In genomic region chr2:199456383-199457146, GRCh38 we compare ENCODE assay signal across 8 cellular contexts. TPM values are rescaled to one million over a fixed set of nuclear protein-coding genes. Genes with fewer than 3 reads are reported as not detected.
DNase-seq lines count a peak whose midpoint lies in the region; ATAC-seq and TF ChIP-seq lines count a peak whose summit lies in the region.

No MANE protein-coding gene starts in this region.

- no peaks in the 10 kb centered on the region for H3K9me3 ChIP-seq in CD8-positive, alpha-beta T cell (ENCODE audit: low read length)
- no peaks in the 10 kb centered on the region for H3K9me3 ChIP-seq in colonic mucosa

- H3K27ac Mint-ChIP-seq in CD8-positive, alpha-beta T cell, result no peak overlapping the region
- H3K27ac Mint-ChIP-seq in nephron, result no peak overlapping the region

- H3K27me3 ChIP-seq in CD8-positive, alpha-beta T cell (ENCODE audit: insufficient read depth, low read length), result peaks cover 41% of the 10 kb centered on the region
- H3K27me3 ChIP-seq in colonic mucosa, result no peaks in the 10 kb centered on the region

- H3K4me3 ChIP-seq in CD8-positive, alpha-beta T cell (ENCODE audit: low read depth, low read length), result no peak overlapping the region
- H3K4me3 ChIP-seq in colonic mucosa, result peak overlapping the region; percentile 79

- POLR2A ChIA-PET in CD8-positive, alpha-beta T cell (lab: Charles Lee), result no interaction called here

- no peak for DNase-seq in CD8-positive, alpha-beta T cell
- peak; percentile 11 for DNase-seq in M059J (ENCODE audit: low read depth)
- DNase-seq in colonic mucosa, result no peak
- DNase-seq in stimulated activated CD4-positive, alpha-beta T cell treated with anti-CD3 and anti-CD28 coated beads, Interleukin-15, amount 100 ng/mL, for 24 hours, result no peak
- DNase-seq in anterior cingulate cortex (lab: John Stamatoyannopoulos, UW), result no peak

- CTCF ChIA-PET in CD8-positive, alpha-beta T cell (lab: Charles Lee), result no interaction called here

- intact Hi-C loops in CD8-positive, alpha-beta T cell (cut with DNase I, micrococcal nuclease), result no loop called here
- intact Hi-C loops in colonic mucosa (cut with DNase I), result loop anchor here (5.0 kb wide), 1 partner anchor 684 kb away; no protein-coding TSS in a partner anchor

- peaks cover 4% of the 10 kb centered on the region for H3K9me3 Mint-ChIP-seq in CD8-positive, alpha-beta T cell
- no peaks in the 10 kb centered on the region for H3K9me3 Mint-ChIP-seq in nephron

- peaks cover 30% of the 10 kb centered on the region for H3K4me1 Mint-ChIP-seq in CD8-positive, alpha-beta T cell (ENCODE audit: low read depth)
- H3K4me1 Mint-ChIP-seq in nephron, result peaks cover 30% of the 10 kb centered on the region

- H3K4me1 ChIP-seq in CD8-positive, alpha-beta T cell (ENCODE audit: insufficient read depth, low read length), result peaks cover 27% of the 10 kb centered on the region
- H3K4me1 ChIP-seq in colonic mucosa, result no peaks in the 10 kb centered on the region

- H3K9ac ChIP-seq in colonic mucosa (ENCODE audit: low read depth in 2 of 2, low read length in 2 of 2), result peak overlapping the region; percentile 70 to 90

- H3K36me3 ChIP-seq in CD8-positive, alpha-beta T cell (ENCODE audit: insufficient read depth, low read length), result no peaks in the 10 kb centered on the region
- H3K36me3 ChIP-seq in colonic mucosa, result no peaks in the 10 kb centered on the region

- peak overlapping the region; percentile 63 for H3K4me3 Mint-ChIP-seq in CD8-positive, alpha-beta T cell
- H3K4me3 Mint-ChIP-seq in nephron, result peak overlapping the region; percentile 84 to 93 (median 90)

- no peak for TF ChIP-seq CTCF in CD8-positive, alpha-beta T cell (IDR thresholded peaks at IDR 0.05)
- TF ChIP-seq CTCF in colonic mucosa (IDR thresholded peaks at IDR 0.05) (no peak), nephron (IDR thresholded peaks at IDR 0.05; ENCODE audit: unreplicated experiment in 3 of 3) (no peak)

- no peak for ATAC-seq in CD8-positive, alpha-beta T cell
- ATAC-seq in GM18498 (IDR thresholded peaks at IDR 0.05; ENCODE audit: unreplicated experiment) (no peak), GM21381 (IDR thresholded peaks at IDR 0.05; ENCODE audit: unreplicated experiment) (no peak)

- peaks cover 57% of the 10 kb centered on the region for H3K27me3 Mint-ChIP-seq in CD8-positive, alpha-beta T cell (ENCODE audit: low read depth)
- H3K27me3 Mint-ChIP-seq in nephron (ENCODE audit: low read depth), result peaks cover 88% of the 10 kb centered on the region

- H3K36me3 Mint-ChIP-seq in CD8-positive, alpha-beta T cell, result peaks cover 3% of the 10 kb centered on the region
- H3K36me3 Mint-ChIP-seq in nephron (ENCODE audit: low read depth), result no peaks in the 10 kb centered on the region

- H3K27ac ChIP-seq in CD8-positive, alpha-beta T cell (ENCODE audit: low read depth, low read length), result no peak overlapping the region
- peak overlapping the region; percentile 86 for H3K27ac ChIP-seq in colonic mucosa

RNA-seq across cellular contexts. Expression of gene SATB2, which starts 1.2 kb away (rescaled TPM):
- not detected for total RNA-seq in CD8-positive, alpha-beta T cell
- total RNA-seq in M059J (2014; rRNA removed; shearing (Covaris generic)), result 7.5 and 7.8 TPM in 2 replicates
- 100 to 1,000 TPM; 133 to 178 TPM for total RNA-seq in colonic mucosa

Comparison
In these comparisons a context has a peak if more than half of its experiments do, and no peak if none do; other contexts are left out.
1. RNA of gene SATB2, which starts 1.2 kb away (total RNA-seq): 133 to 178 TPM in colonic mucosa; 7.5 to 7.8 TPM in M059J and not detected in CD8-positive, alpha-beta T cell; every median in the first group is over 10 times any median in the second.